Comparison of ENCODE assay signal across 14 cellular contexts in genomic region chr1:223401873-223402789, GRCh38. TPM values are rescaled to one million over a fixed set of nuclear protein-coding genes. Genes with fewer than 3 reads are reported as not detected.
DNase-seq lines count a peak whose midpoint lies in the region; ATAC-seq, FAIRE-seq and TF ChIP-seq lines count a peak whose summit lies in the region.
"Had no signal": no experiment of that assay in that cellular context is flagged by ENCODE, and none has a peak within 500 bp of the region (broad histone marks: within the 10 kb centered on the region; RNA-seq: fewer than 3 reads in every experiment).

No MANE protein-coding gene starts in this region.

- FAIRE-seq in RCC 7860 (lab: Jason Lieb, UNC) (peak; percentile 98), HepG2 (lab: Jason Lieb, UNC) (no peak)

- no peaks in the 10 kb centered on the region for H3K27me3 Mint-ChIP-seq in activated T-cell treated with anti-CD3 and anti-CD28 coated beads, Interleukin-2, amount 50 U/mL, for 4 hours (ENCODE audit: low read depth)
- no peaks in the 10 kb centered on the region for H3K27me3 Mint-ChIP-seq in stimulated activated naive CD8-positive, alpha-beta T cell treated with anti-CD3 and anti-CD28 coated beads, Interleukin-15, Interleukin-2, amounts not matched to agents 100 ng/mL and 50 ng/mL, for 24 hours

- H3K36me3 ChIP-seq in HepG2 (replicated peaks in 1 of 2; ENCODE audit: control insufficient read depth in 1 of 2, insufficient read depth in 2 of 2, low read length in 2 of 2), result no peaks in the 10 kb centered on the region
- H3K36me3 ChIP-seq: spleen, WERI-Rb-1 had no signal

- POLR2A ChIA-PET in HepG2 (lab: Yijun Ruan, JAX), result no interaction called here

- TF ChIP-seq POLR2A in erythroblast (IDR thresholded peaks at IDR 0.05; ENCODE audit: low read length) (no peak), HepG2 (IDR thresholded peaks at IDR 0.05; ENCODE audit: insufficient read depth in 1 of 2, low read depth in 2 of 2, low read length in 2 of 2) (no peak)

- H3K4me3 Mint-ChIP-seq in activated T-cell treated with anti-CD3 and anti-CD28 coated beads, Interleukin-2, amount 50 U/mL, for 4 hours, result peak overlapping the region; percentile 9
- no peak overlapping the region for H3K4me3 Mint-ChIP-seq in stimulated activated naive CD8-positive, alpha-beta T cell treated with anti-CD3 and anti-CD28 coated beads, Interleukin-15, Interleukin-2, amounts not matched to agents 100 ng/mL and 50 ng/mL, for 24 hours
- H3K4me3 Mint-ChIP-seq: CD4-positive, CD25-positive, alpha-beta regulatory T cell; stimulated activated memory B cell treated with anti-CD40 and anti-IgM and Interleukin-4, amounts not matched to agents 10 μg/mL and 1 μg/mL and 100 μg/mL, for 72 hours had no signal

- BruUV-seq in HepG2 (replicated peaks; lab: Mats Ljungman, UMichigan), result no TSS peak

- TF ChIP-seq CTCF in HepG2 (CRISPR knock-in tag; IDR thresholded peaks at IDR 0.05), result no peak

- CTCF ChIA-PET in HepG2 (lab: Yijun Ruan, JAX; ENCODE audit: low intra/inter-chr PET ratio, low total read pairs), result no interaction called here

- no peak overlapping the region for H3K9ac ChIP-seq in HepG2 (ENCODE audit: insufficient read depth, low read depth, low read length)

- 0% methylated on average over 2 of the region's 2 CpGs for WGBS in HepG2 (ENCODE audit: low lambda C conversion rate)

- no peaks in the 10 kb centered on the region for H3K27me3 ChIP-seq in HepG2 (ENCODE audit: control insufficient read depth in 1 of 2, insufficient read depth in 2 of 2, low read length in 2 of 2)

- in situ Hi-C loops in HepG2 (cut with HindIII; ENCODE audit: extremely low pct_ligation_motif_present, low pct_unique_long_range_greater_than_20kb), result no loop called here

- ATAC-seq in activated T-cell treated with anti-CD3 and anti-CD28 coated beads, Interleukin-2, amount 50 U/mL, for 4 hours, result peak; percentile 95 to 96
- no peak for ATAC-seq in HepG2
- no peak for ATAC-seq in GM19035 (IDR thresholded peaks at IDR 0.05; ENCODE audit: unreplicated experiment)
- ATAC-seq: stimulated activated memory B cell treated with anti-CD40 and anti-IgM and Interleukin-4, amounts not matched to agents 10 μg/mL and 1 μg/mL and 100 μg/mL, for 72 hours had no signal

- no peaks in the 10 kb centered on the region for H3K36me3 Mint-ChIP-seq in activated T-cell treated with anti-CD3 and anti-CD28 coated beads, Interleukin-2, amount 50 U/mL, for 4 hours (ENCODE audit: insufficient read depth)
- no peaks in the 10 kb centered on the region for H3K36me3 Mint-ChIP-seq in stimulated activated naive CD8-positive, alpha-beta T cell treated with anti-CD3 and anti-CD28 coated beads, Interleukin-15, Interleukin-2, amounts not matched to agents 100 ng/mL and 50 ng/mL, for 24 hours (ENCODE audit: low read depth)
- H3K36me3 Mint-ChIP-seq: CD4-positive, CD25-positive, alpha-beta regulatory T cell; stimulated activated memory B cell treated with anti-CD40 and anti-IgM and Interleukin-4, amounts not matched to agents 10 μg/mL and 1 μg/mL and 100 μg/mL, for 72 hours had no signal

- peak overlapping the region; percentile 21 for H3K27ac Mint-ChIP-seq in stimulated activated naive CD8-positive, alpha-beta T cell treated with anti-CD3 and anti-CD28 coated beads, Interleukin-15, Interleukin-2, amounts not matched to agents 100 ng/mL and 50 ng/mL, for 24 hours
- H3K27ac Mint-ChIP-seq: CD4-positive, CD25-positive, alpha-beta regulatory T cell; stimulated activated memory B cell treated with anti-CD40 and anti-IgM and Interleukin-4, amounts not matched to agents 10 μg/mL and 1 μg/mL and 100 μg/mL, for 72 hours had no signal

- no peaks in the 10 kb centered on the region for H3K4me1 ChIP-seq in HepG2 (ENCODE audit: insufficient read depth, low read length)
- H3K4me1 ChIP-seq: spleen had no signal

- no peak overlapping the region for H2AFZ ChIP-seq in HepG2 (ENCODE audit: low read length)

- no peaks in the 10 kb centered on the region for H3K9me3 ChIP-seq in HepG2 (ENCODE audit: low read length)
- H3K9me3 ChIP-seq: spleen had no signal

- no peak for TF ChIP-seq EP300 in HepG2 (IDR thresholded peaks at IDR 0.05; ENCODE audit: low read depth in 2 of 2, low read length in 2 of 2)
- TF ChIP-seq EP300 in HepG2 (CRISPR knock-in tag; IDR thresholded peaks at IDR 0.05; ENCODE audit: borderline replicate concordance), result no peak

- H3K4me2 ChIP-seq in HepG2 (ENCODE audit: low read depth, low read length), result no peak overlapping the region

- no peak overlapping the region for H3K4me3 ChIP-seq in HepG2 (replicated peaks in 1 of 3; ENCODE audit: insufficient read depth in 1 of 3, low read depth in 2 of 3, low read length in 3 of 3)
- H3K4me3 ChIP-seq: spleen had no signal

- no peak for TF ChIP-seq RAD21 in HepG2 (CRISPR knock-in tag; IDR thresholded peaks at IDR 0.05)

- H3K4me1 Mint-ChIP-seq in activated T-cell treated with anti-CD3 and anti-CD28 coated beads, Interleukin-2, amount 50 U/mL, for 4 hours (ENCODE audit: low read depth), result peaks cover 34% of the 10 kb centered on the region
- peaks cover 32% of the 10 kb centered on the region for H3K4me1 Mint-ChIP-seq in stimulated activated naive CD8-positive, alpha-beta T cell treated with anti-CD3 and anti-CD28 coated beads, Interleukin-15, Interleukin-2, amounts not matched to agents 100 ng/mL and 50 ng/mL, for 24 hours (ENCODE audit: low read depth)
- H3K4me1 Mint-ChIP-seq: stimulated activated memory B cell treated with anti-CD40 and anti-IgM and Interleukin-4, amounts not matched to agents 10 μg/mL and 1 μg/mL and 100 μg/mL, for 72 hours had no signal

- H3K27ac ChIP-seq in HepG2 (ENCODE audit: extremely low read length, insufficient read depth, low read length), result no peak overlapping the region
- H3K27ac ChIP-seq: spleen, WERI-Rb-1 had no signal

- H3K79me2 ChIP-seq in HepG2 (ENCODE audit: insufficient read depth, low read length), result no peaks in the 10 kb centered on the region

- intact Hi-C loops in HepG2 (cut with micrococcal nuclease; ENCODE audit: unreplicated experiment), result no loop called here

- DNase-seq in activated T-cell treated with anti-CD3 and anti-CD28 coated beads, Interleukin-2, amount 50 U/mL, for 4 hours, result no peak
- no peak for DNase-seq in activated T-cell treated with anti-CD3 and anti-CD28 coated beads, Interleukin-2, amount 50 U/mL, for 1 hour
- DNase-seq in RCC 7860 (ENCODE audit: low spot score) (peak; percentile 82), erythroblast (lab: John Stamatoyannopoulos, UW) (peak; percentile 10 to 53), HepG2 (ENCODE audit: low spot score) (no peak)
- DNase-seq in stimulated activated naive CD4-positive, alpha-beta T cell treated with Interleukin-2 at 50 U/mL for 16 hours (lab: John Stamatoyannopoulos, UW), result no peak
- DNase-seq: CD4-positive, CD25-positive, alpha-beta regulatory T cell; head of caudate nucleus; NCI-H1092; spleen; WERI-Rb-1 had no signal

- H3K9me3 Mint-ChIP-seq in activated T-cell treated with anti-CD3 and anti-CD28 coated beads, Interleukin-2, amount 50 U/mL, for 4 hours, result peaks cover 18% of the 10 kb centered on the region
- peaks cover 13% of the 10 kb centered on the region for H3K9me3 Mint-ChIP-seq in stimulated activated naive CD8-positive, alpha-beta T cell treated with anti-CD3 and anti-CD28 coated beads, Interleukin-15, Interleukin-2, amounts not matched to agents 100 ng/mL and 50 ng/mL, for 24 hours

- no peaks in the 10 kb centered on the region for H4K20me1 ChIP-seq in HepG2 (ENCODE audit: insufficient read depth, low read length)

RNA-seq across cellular contexts. Expression of gene CCDC185, which starts 8.9 kb away (rescaled TPM):
- total RNA-seq in activated T-cell treated with anti-CD3 and anti-CD28 coated beads, Interleukin-2, amount 50 U/mL, for 4 hours, result not detected
- not detected in 2 replicates for total RNA-seq in HepG2 (2016; rRNA removed; fragmentation: Illumina TruSeq; extraction: Trizol)
- not detected in 2 replicates for total RNA-seq in HepG2 (2016; cell fraction: cytosol; rRNA removed; fragmentation: Illumina TruSeq; extraction: Trizol; ENCODE audit: low read depth)
- total RNA-seq in HepG2 (2016; cell fraction: insoluble cytoplasmic fraction; rRNA removed; fragmentation: Illumina TruSeq; extraction: Trizol), result not detected in 2 replicates
- total RNA-seq in HepG2 (2016; cell fraction: membrane; rRNA removed; fragmentation: Illumina TruSeq; extraction: Trizol), result not detected in 2 replicates
- total RNA-seq in HepG2 (2016; cell fraction: nucleus; rRNA removed; fragmentation: Illumina TruSeq; extraction: Trizol), result not detected in 2 replicates
- not detected in 2 replicates for polyA plus RNA-seq in HepG2 (2011; rRNA removed)
- polyA plus RNA-seq in HepG2 (2011; cell fraction: cytosol; rRNA removed), result not detected in 2 replicates
- not detected in 2 replicates for polyA plus RNA-seq in HepG2 (2011; cell fraction: nucleus; rRNA removed)
- not detected in 2 replicates for polyA plus RNA-seq in HepG2 (2012)
- polyA plus RNA-seq in HepG2 (2016; cell fraction: cytosol; fragmentation: Illumina TruSeq; extraction: Trizol; ENCODE audit: low read depth), result not detected in 2 replicates
- polyA plus RNA-seq in HepG2 (2016; cell fraction: insoluble cytoplasmic fraction; fragmentation: Illumina TruSeq; extraction: Trizol; ENCODE audit: low read depth), result not detected in 2 replicates
- not detected in 2 replicates for polyA plus RNA-seq in HepG2 (2016; cell fraction: membrane; fragmentation: Illumina TruSeq; extraction: Trizol; ENCODE audit: low read depth)
- not detected in 2 replicates for polyA plus RNA-seq in HepG2 (2016; cell fraction: nucleus; fragmentation: Illumina TruSeq; extraction: Trizol; ENCODE audit: insufficient read depth, low read depth)
- polyA minus RNA-seq in HepG2 (2011; rRNA and poly(A)+ RNA removed; ENCODE audit: low replicate concordance), result 0.07 TPM in 1 of 2 replicates, not detected in the other
- polyA minus RNA-seq in HepG2 (2011; cell fraction: cytosol; rRNA and poly(A)+ RNA removed), result not detected in 2 replicates
- polyA minus RNA-seq in HepG2 (2011; cell fraction: nucleus; rRNA and poly(A)+ RNA removed), result not detected in 2 replicates
- total RNA-seq: CD4-positive, CD25-positive, alpha-beta regulatory T cell; spleen had no signal
- polyA plus RNA-seq: CD4-positive, CD25-positive, alpha-beta regulatory T cell; spleen had no signal

RNA-seq across cellular contexts. Expression of gene SUSD4, which starts 38.2 kb away (rescaled TPM):
- 1 to 10 TPM in 2 of 3 donors, under 1 TPM in 1; 0.58 to 2.2 (median 1.0) TPM for total RNA-seq in activated T-cell treated with anti-CD3 and anti-CD28 coated beads, Interleukin-2, amount 50 U/mL, for 4 hours
- total RNA-seq in HepG2 (2016; rRNA removed; fragmentation: Illumina TruSeq; extraction: Trizol), result not detected in 2 replicates
- total RNA-seq in HepG2 (2016; cell fraction: cytosol; rRNA removed; fragmentation: Illumina TruSeq; extraction: Trizol; ENCODE audit: low read depth), result not detected in 2 replicates
- not detected in 2 replicates for total RNA-seq in HepG2 (2016; cell fraction: insoluble cytoplasmic fraction; rRNA removed; fragmentation: Illumina TruSeq; extraction: Trizol)
- not detected in 2 replicates for total RNA-seq in HepG2 (2016; cell fraction: membrane; rRNA removed; fragmentation: Illumina TruSeq; extraction: Trizol)
- not detected in 2 replicates for total RNA-seq in HepG2 (2016; cell fraction: nucleus; rRNA removed; fragmentation: Illumina TruSeq; extraction: Trizol)
- polyA plus RNA-seq in HepG2 (2011; rRNA removed), result not detected in 2 replicates
- polyA plus RNA-seq in HepG2 (2011; cell fraction: cytosol; rRNA removed), result not detected in 2 replicates
- polyA plus RNA-seq in HepG2 (2011; cell fraction: nucleus; rRNA removed), result not detected in 2 replicates
- not detected in 2 replicates for polyA plus RNA-seq in HepG2 (2012)
- polyA plus RNA-seq in HepG2 (2016; cell fraction: cytosol; fragmentation: Illumina TruSeq; extraction: Trizol; ENCODE audit: low read depth), result not detected in 2 replicates
- not detected in 2 replicates for polyA plus RNA-seq in HepG2 (2016; cell fraction: insoluble cytoplasmic fraction; fragmentation: Illumina TruSeq; extraction: Trizol; ENCODE audit: low read depth)
- polyA plus RNA-seq in HepG2 (2016; cell fraction: membrane; fragmentation: Illumina TruSeq; extraction: Trizol; ENCODE audit: low read depth), result not detected in 2 replicates
- not detected in 2 replicates for polyA plus RNA-seq in HepG2 (2016; cell fraction: nucleus; fragmentation: Illumina TruSeq; extraction: Trizol; ENCODE audit: insufficient read depth, low read depth)
- not detected in 2 replicates for polyA minus RNA-seq in HepG2 (2011; rRNA and poly(A)+ RNA removed; ENCODE audit: low replicate concordance)
- not detected in 2 replicates for polyA minus RNA-seq in HepG2 (2011; cell fraction: cytosol; rRNA and poly(A)+ RNA removed)
- polyA minus RNA-seq in HepG2 (2011; cell fraction: nucleus; rRNA and poly(A)+ RNA removed), result not detected in 2 replicates

Comparison
In these comparisons a context has a peak if more than half of its experiments do, and no peak if none do; other contexts are left out.
1. ATAC-seq: peak in activated T-cell treated with anti-CD3 and anti-CD28 coated beads, Interleukin-2, amount 50 U/mL, for 4 hours (2 of 2); none in HepG2 (single experiment) and GM19035 (single experiment).
2. DNase-seq: peak in RCC 7860 (single experiment) and erythroblast (2 of 2); none in activated T-cell treated with anti-CD3 and anti-CD28 coated beads, Interleukin-2, amount 50 U/mL, for 4 hours (single experiment), activated T-cell treated with anti-CD3 and anti-CD28 coated beads, Interleukin-2, amount 50 U/mL, for 1 hour (single experiment), HepG2 (single experiment) and stimulated activated naive CD4-positive, alpha-beta T cell treated with Interleukin-2 at 50 U/mL for 16 hours (single experiment).